Comparison of ENCODE assay signal across 8 cellular contexts in the genomic region with DNA sequence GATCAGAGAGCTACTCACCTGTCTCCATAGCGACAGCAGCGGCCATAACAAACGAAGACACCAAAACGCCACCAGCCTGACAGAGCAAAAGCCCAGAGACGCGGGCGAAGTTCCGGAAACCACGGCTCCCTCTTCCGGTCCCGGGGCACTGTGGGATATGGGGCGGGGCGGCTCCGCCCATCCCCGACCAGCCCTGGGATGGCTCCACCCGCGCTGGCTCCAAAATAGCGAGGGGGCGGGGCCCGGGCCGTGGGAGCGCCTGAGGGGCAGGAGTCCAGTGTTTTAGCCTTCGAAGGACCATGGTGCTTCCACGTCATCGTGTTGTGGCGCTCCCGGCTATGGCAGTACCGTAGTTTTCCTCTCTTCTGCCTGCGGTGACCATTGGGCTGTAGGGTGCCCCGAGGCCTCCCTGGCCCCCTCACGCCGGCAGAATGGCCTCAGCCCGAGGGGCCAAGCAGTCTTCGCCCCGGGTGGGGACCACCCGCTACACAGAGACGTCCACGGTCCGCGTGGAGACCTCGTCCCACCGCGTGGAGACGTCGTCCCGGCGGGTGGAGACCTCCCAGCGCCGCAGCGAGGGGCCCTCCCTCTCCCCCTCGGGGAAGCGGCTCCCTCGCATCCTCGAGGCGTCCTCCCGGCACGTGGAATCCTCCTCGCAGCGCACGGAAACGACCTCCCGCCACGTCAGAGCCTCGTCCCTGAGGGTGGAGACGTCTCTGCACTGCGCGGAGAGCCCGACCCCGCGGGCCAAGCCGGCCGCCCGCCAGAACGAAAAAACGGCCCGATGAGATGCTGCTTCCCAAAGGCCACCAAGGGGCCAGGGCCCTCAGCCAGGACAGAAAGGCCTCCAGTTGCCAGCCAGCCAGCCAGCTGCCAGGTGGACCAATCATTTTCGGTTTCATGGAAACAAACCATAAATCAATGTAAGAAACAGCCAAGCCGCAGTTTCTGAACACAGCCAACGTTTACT. TPM values are rescaled to one million over a fixed set of nuclear protein-coding genes. Genes with fewer than 3 reads are reported as not detected.
DNase-seq lines count a peak whose midpoint lies in the region; ATAC-seq and TF ChIP-seq lines count a peak whose summit lies in the region.

A gene (plus strand): TSS at position 280 of the 970 bp plus-strand sequence. CDS start 152 bp downstream, at position 432.
A gene (minus strand): TSS at position 123 of the 970 bp plus-strand sequence. CDS start 77 bp downstream, at position 46.

- peak within 1 kb of the TSS; percentile 97 for H3K4me2 ChIP-seq in parathyroid adenoma (ENCODE audit: low read length)

- H3K4me3 ChIP-seq in adipocyte (ENCODE audit: low read length): peak within 1 kb of the TSS; percentile 98
- peak within 1 kb of the TSS; percentile 80 for H3K4me3 ChIP-seq in cardiac muscle cell
- peak within 1 kb of the TSS; percentile 99 for H3K4me3 ChIP-seq in parathyroid adenoma (ENCODE audit: low read depth, low read length)
- H3K4me3 ChIP-seq in tibial nerve: peak within 1 kb of the TSS; percentile 58 to 88 (median 86)

- ATAC-seq in HG02759 (IDR thresholded peaks at IDR 0.05; ENCODE audit: unreplicated experiment): peak; percentile 95

- TF ChIP-seq POLR2A in GM10847 (IDR thresholded peaks at IDR 0.05; ENCODE audit: extremely low read depth, insufficient read length): peak; percentile 69
- TF ChIP-seq POLR2A in tibial nerve (IDR thresholded peaks at IDR 0.05): peak; percentile 19 to 57

- H3K9me3 ChIP-seq in adipocyte (ENCODE audit: control insufficient read depth, low read length) (no peaks in the 10 kb centered on the region), cardiac muscle cell (ENCODE audit: low read depth) (no peaks in the 10 kb centered on the region), parathyroid adenoma (ENCODE audit: control insufficient read depth, low read length) (no peaks in the 10 kb centered on the region), tibial nerve (no peaks in the 10 kb centered on the region)

- WGBS in tibial nerve, 2 donors: 3 to 5% methylated on average over 25 to 49 of the region's 79 CpGs

- H3K27ac ChIP-seq in cardiac muscle cell (peak within 1 kb of the TSS; percentile 92), parathyroid adenoma (peak within 1 kb of the TSS; percentile 90), tibial nerve (peak within 1 kb of the TSS; percentile 59 to 88 (median 78))

- H2AFZ ChIP-seq in parathyroid adenoma: peak within 1 kb of the TSS; percentile 97

- peaks cover 27% of the 10 kb centered on the region for H3K36me3 ChIP-seq in adipocyte (ENCODE audit: control insufficient read depth, insufficient read depth, low read length, severe bottlenecking)
- H3K36me3 ChIP-seq in cardiac muscle cell: no peaks in the 10 kb centered on the region
- no peaks in the 10 kb centered on the region for H3K36me3 ChIP-seq in parathyroid adenoma (ENCODE audit: control insufficient read depth, insufficient read depth, low read length)
- H3K36me3 ChIP-seq in tibial nerve: peaks cover 0 to 30% (median 0%) of the 10 kb centered on the region in 3 donors

- H3K4me1 ChIP-seq in adipocyte (ENCODE audit: control insufficient read depth, insufficient read depth, low read length): peaks cover 28% of the 10 kb centered on the region
- peaks cover 28% of the 10 kb centered on the region for H3K4me1 ChIP-seq in cardiac muscle cell (ENCODE audit: low read depth)
- H3K4me1 ChIP-seq in parathyroid adenoma: peaks cover 6% of the 10 kb centered on the region
- peaks cover 4 to 51% (median 19%) of the 10 kb centered on the region in 4 donors for H3K4me1 ChIP-seq in tibial nerve

- TF ChIP-seq EP300 in tibial nerve (IDR thresholded peaks at IDR 0.05): peak; percentile 64 to 87

- H3K9ac ChIP-seq in adipocyte (ENCODE audit: low read length): peak within 1 kb of the TSS; percentile 96
- H3K9ac ChIP-seq in parathyroid adenoma: peak within 1 kb of the TSS; percentile 68

- H3K79me2 ChIP-seq in parathyroid adenoma: peaks cover 4% of the 10 kb centered on the region

- H3K27me3 ChIP-seq in adipocyte (replicated peaks; ENCODE audit: control insufficient read depth, insufficient read depth, low read length) (peaks cover 24% of the 10 kb centered on the region), cardiac muscle cell (peaks cover 34% of the 10 kb centered on the region), parathyroid adenoma (ENCODE audit: control insufficient read depth, insufficient read depth, low read length) (no peaks in the 10 kb centered on the region), tibial nerve (peaks cover 0 to 23% of the 10 kb centered on the region in 2 donors)

- TF ChIP-seq CTCF in cardiac muscle cell (IDR thresholded peaks at IDR 0.05; ENCODE audit: low read depth, low read length) (no peak), parathyroid adenoma (IDR thresholded peaks at IDR 0.05) (no peak), tibial nerve (IDR thresholded peaks at IDR 0.05) (peak in 1 of 5 experiments; percentile 19)

- peak; percentile 33 for DNase-seq in NCI-H1417 treated with DMSO at 0.1 percent for 48 hours (lab: John Stamatoyannopoulos, UW)
- peak; percentile 84 to 92 for DNase-seq in SW 1271 (lab: John Stamatoyannopoulos, UW)
- peak; percentile 98 for DNase-seq in adipocyte (ENCODE audit: low read depth)
- peak; percentile 95 to 96 for DNase-seq in cardiac muscle cell (ENCODE audit: low read depth in 1 of 2, low spot score in 1 of 2)
- DNase-seq in tibial nerve (ENCODE audit: low spot score in 2 of 2): peak; percentile 85 to 90

RNA-seq across cellular contexts. Expression of the first gene that starts in this region (rescaled TPM):
- 2.4 and 3.7 TPM in 2 replicates for total RNA-seq in cardiac muscle cell
- polyA plus RNA-seq in cardiac muscle cell: 7.1 and 8.2 TPM in 2 replicates
- 1 to 10 TPM in 3 of 4 donors, not detected in 1; 2.1 to 3.9 (median 3.5) TPM for total RNA-seq in tibial nerve

RNA-seq across cellular contexts. Expression of the second gene that starts in this region (rescaled TPM):
- total RNA-seq in cardiac muscle cell (7.1 and 15.7 TPM in 2 replicates), tibial nerve (10 to 100 TPM in 1 of 4 donors, 1 to 10 TPM in 3; 4.5 to 12.6 (median 6.6) TPM)
- polyA plus RNA-seq in cardiac muscle cell: 44.1 and 72.6 TPM in 2 replicates

Comparison
In these comparisons a context has a peak if more than half of its experiments do, and no peak if none do; other contexts are left out.
1. Peak in every context shown above with its lines: DNase-seq, ATAC-seq, H3K4me3 ChIP-seq and H3K27ac ChIP-seq.
2. DNase-seq: peak in every context shown above with its lines; median percentile 98 in adipocyte; 96 in cardiac muscle cell; 88 in SW 1271; 88 in tibial nerve; 33 in NCI-H1417 treated with DMSO at 0.1 percent for 48 hours.